ENCODE assay signal across 7 cellular contexts in the genomic region with DNA sequence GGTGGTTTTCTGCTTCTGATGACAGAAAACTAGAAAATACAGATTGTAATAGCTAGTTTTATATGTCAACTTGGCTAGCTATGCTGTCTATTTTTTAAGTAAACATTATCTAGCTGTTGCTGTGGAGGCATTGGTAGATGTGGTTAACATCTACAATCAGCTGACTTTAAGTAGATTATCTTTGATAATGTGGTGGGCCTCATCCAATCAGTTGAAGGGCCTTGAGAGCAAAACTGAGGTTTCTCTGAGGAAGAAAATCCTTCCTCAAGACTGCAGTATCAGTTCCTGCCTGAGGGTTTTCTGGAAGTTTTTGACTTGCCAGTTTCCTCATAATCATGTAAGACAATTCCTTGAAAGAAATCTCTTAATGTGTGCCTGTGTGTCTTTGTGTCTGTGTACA.
"Had no signal": no experiment of that assay in that cellular context is flagged by ENCODE, and none has a peak within 500 bp of the region (broad histone marks: within the 10 kb centered on the region; RNA-seq: fewer than 3 reads in every experiment).

No MANE protein-coding gene starts in this region.

- H3K27ac ChIP-seq: HL-60, KMS-11 had no signal

- H3K9ac ChIP-seq: KMS-11 had no signal

- FAIRE-seq: HepG2, HTR-8/SVneo had no signal

- H3K4me2 ChIP-seq: KMS-11 had no signal

- ATAC-seq: HepG2 had no signal

- DNase-seq: IMR-90, KBM-7, KG1 had no signal
